In genomic region chr9:135413086-135413375, GRCh38 we compare ENCODE assay signal across 12 cellular contexts.
"Had no signal": no experiment of that assay in that cellular context is flagged by ENCODE, and none has a peak within 500 bp of the region (broad histone marks: within the 10 kb centered on the region; RNA-seq: fewer than 3 reads in every experiment).

No MANE protein-coding gene starts in this region.

- H3K4me3 ChIP-seq: gastroesophageal sphincter, heart left ventricle, lower lobe of right lung, mucosa of descending colon, neural progenitor cell, psoas muscle, right atrium auricular region, upper lobe of right lung had no signal

- H3K9ac ChIP-seq: neural progenitor cell had no signal

- H3K27ac Mint-ChIP-seq: activated naive CD8-positive, alpha-beta T cell treated with anti-CD3 and anti-CD28 coated beads, Interleukin-2, amount 10 ng/mL, durations not matched to agents 7 days and 5 days; neural progenitor cell had no signal

- H3K27me3 ChIP-seq: right atrium auricular region, upper lobe of right lung had no signal

- H3K9me3 Mint-ChIP-seq: activated naive CD8-positive, alpha-beta T cell treated with anti-CD3 and anti-CD28 coated beads, Interleukin-2, amount 10 ng/mL, durations not matched to agents 7 days and 5 days had no signal

- H3K27me3 Mint-ChIP-seq: activated naive CD8-positive, alpha-beta T cell treated with anti-CD3 and anti-CD28 coated beads, Interleukin-2, amount 10 ng/mL, durations not matched to agents 7 days and 5 days had no signal

- H3K27ac ChIP-seq: epithelial cell of prostate, gastroesophageal sphincter, heart left ventricle, lower lobe of right lung, neural progenitor cell, psoas muscle, right atrium auricular region, upper lobe of right lung had no signal

- H2AFZ ChIP-seq: neural progenitor cell had no signal

- H3K36me3 ChIP-seq: gastroesophageal sphincter, heart left ventricle, lower lobe of right lung, neural progenitor cell, right atrium auricular region, upper lobe of right lung had no signal

- H3K4me1 Mint-ChIP-seq: activated naive CD8-positive, alpha-beta T cell treated with anti-CD3 and anti-CD28 coated beads, Interleukin-2, amount 10 ng/mL, durations not matched to agents 7 days and 5 days; neural progenitor cell had no signal

- H3K36me3 Mint-ChIP-seq: activated naive CD8-positive, alpha-beta T cell treated with anti-CD3 and anti-CD28 coated beads, Interleukin-2, amount 10 ng/mL, durations not matched to agents 7 days and 5 days; neural progenitor cell had no signal

- H3K4me2 ChIP-seq: neural progenitor cell had no signal

- H3K9me3 ChIP-seq: gastroesophageal sphincter, heart left ventricle, lower lobe of right lung, mucosa of descending colon, psoas muscle, right atrium auricular region, upper lobe of right lung had no signal

- H3K4me1 ChIP-seq: lower lobe of right lung, neural progenitor cell, psoas muscle, upper lobe of right lung had no signal

- H3K4me3 Mint-ChIP-seq: activated naive CD8-positive, alpha-beta T cell treated with anti-CD3 and anti-CD28 coated beads, Interleukin-2, amount 10 ng/mL, durations not matched to agents 7 days and 5 days; neural progenitor cell had no signal

- DNase-seq: amniotic stem cell, cortex of kidney had no signal
